ENCODE assay signal across 36 cellular contexts in the genomic region with DNA sequence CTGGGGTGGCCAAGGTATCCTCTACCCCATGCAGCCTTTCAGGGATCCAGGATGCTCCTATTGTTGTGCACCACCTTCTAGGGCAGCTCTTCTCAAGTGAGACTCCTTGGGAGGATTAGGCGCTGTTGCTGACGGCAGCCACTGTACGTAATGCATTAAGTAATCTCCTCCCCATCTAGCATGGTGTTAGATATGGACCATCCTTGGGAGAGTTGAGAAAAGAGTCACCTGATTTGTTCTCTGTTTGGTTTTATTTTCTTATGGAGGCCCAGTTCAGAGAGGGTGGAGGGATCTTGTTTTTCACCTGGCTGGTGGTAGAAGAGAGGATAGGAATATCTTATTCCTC. TPM values are rescaled to one million over a fixed set of nuclear protein-coding genes. Genes with fewer than 3 reads are reported as not detected.
"Had no signal": no experiment of that assay in that cellular context is flagged by ENCODE, and none has a peak within 500 bp of the region (broad histone marks: within the 10 kb centered on the region; RNA-seq: fewer than 3 reads in every experiment).

No MANE protein-coding gene starts in this region.

- H3K4me3 ChIP-seq: adrenal gland, ascending aorta, body of pancreas, breast epithelium, cardiac muscle cell had no signal

- H3K36me3 Mint-ChIP-seq: activated naive CD4-positive, alpha-beta T cell treated with anti-CD3 and anti-CD28 coated beads, Interleukin-2, amount 10 ng/mL, durations not matched to agents 7 days and 5 days; activated naive CD4-positive, alpha-beta T cell treated with anti-CD3 and anti-CD28 coated beads, Interleukin-2, amount 50 U/mL, for 24 hours; activated naive CD4-positive, alpha-beta T cell treated with anti-CD3 and anti-CD28 coated beads, Interleukin-2, amount 50 U/mL, for 72 hours; activated naive CD8-positive, alpha-beta T cell; activated naive CD8-positive, alpha-beta T cell treated with anti-CD3 and anti-CD28 coated beads for 36 hours; activated naive CD8-positive, alpha-beta T cell treated with anti-CD3 and anti-CD28 coated beads, Interleukin-2, amount 10 ng/mL, durations not matched to agents 7 days and 5 days had no signal

- H3K4me3 Mint-ChIP-seq: activated naive CD4-positive, alpha-beta T cell treated with anti-CD3 and anti-CD28 coated beads for 36 hours; activated naive CD4-positive, alpha-beta T cell treated with anti-CD3 and anti-CD28 coated beads, Interleukin-2, amount 10 ng/mL, durations not matched to agents 7 days and 5 days; activated naive CD4-positive, alpha-beta T cell treated with anti-CD3 and anti-CD28 coated beads, Interleukin-2, amount 50 U/mL, for 24 hours; activated naive CD8-positive, alpha-beta T cell; activated naive CD8-positive, alpha-beta T cell treated with anti-CD3 and anti-CD28 coated beads for 36 hours; activated naive CD8-positive, alpha-beta T cell treated with anti-CD3 and anti-CD28 coated beads, Interleukin-2, amount 10 ng/mL, durations not matched to agents 7 days and 5 days; activated T-cell treated with anti-CD3 and anti-CD28 coated beads, Interleukin-2, amount 50 U/mL, for 24 hours; activated T-cell treated with anti-CD3 and anti-CD28 coated beads, Interleukin-2, amount 50 U/mL, for 4 hours; activated T-cell treated with anti-CD3 and anti-CD28 coated beads, Interleukin-2, amount 50 U/mL, for 72 hours; activated T-helper 1 cell treated with anti-CD3 and anti-CD28 coated beads, Interleukin-12 subunit alpha, Interleukin-12 subunit beta, Interleukin-2, Interleukin-4 antibody, amounts not matched to agents 30 ng/mL and 10 ng/mL and 1 ng/mL, durations not matched to agents 14 hours and 24 hours and 36 hours; activated T-helper 17 cell treated with anti-CD3 and anti-CD28 coated beads, Interleukin-2, amount 50 U/mL, for 72 hours; brain; central memory CD8-positive, alpha-beta T cell had no signal

- H3K27ac Mint-ChIP-seq: activated naive CD4-positive, alpha-beta T cell treated with anti-CD3 and anti-CD28 coated beads for 36 hours; activated naive CD4-positive, alpha-beta T cell treated with anti-CD3 and anti-CD28 coated beads, Interleukin-2, amount 10 ng/mL, durations not matched to agents 7 days and 5 days; activated naive CD4-positive, alpha-beta T cell treated with anti-CD3 and anti-CD28 coated beads, Interleukin-2, amount 50 U/mL, for 24 hours; activated naive CD4-positive, alpha-beta T cell treated with anti-CD3 and anti-CD28 coated beads, Interleukin-2, amount 50 U/mL, for 72 hours; activated naive CD8-positive, alpha-beta T cell; activated naive CD8-positive, alpha-beta T cell treated with anti-CD3 and anti-CD28 coated beads for 36 hours; activated naive CD8-positive, alpha-beta T cell treated with anti-CD3 and anti-CD28 coated beads, Interleukin-2, amount 10 ng/mL, durations not matched to agents 7 days and 5 days; activated T-cell treated with anti-CD3 and anti-CD28 coated beads, Interleukin-2, amount 50 U/mL, for 24 hours; activated T-cell treated with anti-CD3 and anti-CD28 coated beads, Interleukin-2, amount 50 U/mL, for 72 hours; activated T-helper 1 cell treated with anti-CD3 and anti-CD28 coated beads, Interleukin-12 subunit alpha, Interleukin-12 subunit beta, Interleukin-2, Interleukin-4 antibody, amounts not matched to agents 30 ng/mL and 10 ng/mL and 1 ng/mL, durations not matched to agents 14 hours and 24 hours and 36 hours; activated T-helper 17 cell treated with anti-CD3 and anti-CD28 coated beads, Interleukin-2, amount 50 U/mL, for 72 hours; activated T-helper 2 cell treated with anti-CD3 and anti-CD28 coated beads, Interferon-gamma antibody, Interleukin-2, Interleukin-4, amounts not matched to agents 10 μg/mL and 5 μg/mL and 100 μg/mL, durations not matched to agents 14 hours and 24 hours and 36 hours; brain had no signal

- H3K4me1 ChIP-seq: adrenal gland, ascending aorta, body of pancreas, breast epithelium had no signal

- H3K4me1 Mint-ChIP-seq: activated naive CD4-positive, alpha-beta T cell treated with anti-CD3 and anti-CD28 coated beads, Interleukin-2, amount 10 ng/mL, durations not matched to agents 7 days and 5 days; activated naive CD4-positive, alpha-beta T cell treated with anti-CD3 and anti-CD28 coated beads, Interleukin-2, amount 50 U/mL, for 24 hours; activated naive CD8-positive, alpha-beta T cell treated with anti-CD3 and anti-CD28 coated beads for 36 hours; activated naive CD8-positive, alpha-beta T cell treated with anti-CD3 and anti-CD28 coated beads, Interleukin-2, amount 10 ng/mL, durations not matched to agents 7 days and 5 days; activated T-helper 17 cell treated with anti-CD3 and anti-CD28 coated beads, Interleukin-2, amount 50 U/mL, for 72 hours; brain; central memory CD8-positive, alpha-beta T cell had no signal

- H3K27ac ChIP-seq: adrenal gland, ascending aorta, body of pancreas, brain microvascular endothelial cell, breast epithelium, cardiac muscle cell had no signal

- H3K9me3 ChIP-seq: adrenal gland, body of pancreas had no signal

- H3K9me3 Mint-ChIP-seq: activated naive CD4-positive, alpha-beta T cell treated with anti-CD3 and anti-CD28 coated beads for 36 hours; activated naive CD4-positive, alpha-beta T cell treated with anti-CD3 and anti-CD28 coated beads, Interleukin-2, amount 10 ng/mL, durations not matched to agents 7 days and 5 days; activated naive CD4-positive, alpha-beta T cell treated with anti-CD3 and anti-CD28 coated beads, Interleukin-2, amount 50 U/mL, for 24 hours; activated naive CD4-positive, alpha-beta T cell treated with anti-CD3 and anti-CD28 coated beads, Interleukin-2, amount 50 U/mL, for 72 hours; activated naive CD8-positive, alpha-beta T cell treated with anti-CD3 and anti-CD28 coated beads, Interleukin-2, amount 10 ng/mL, durations not matched to agents 7 days and 5 days; activated T-cell treated with anti-CD3 and anti-CD28 coated beads, Interleukin-2, amount 50 U/mL, for 72 hours; activated T-helper 1 cell treated with anti-CD3 and anti-CD28 coated beads, Interleukin-12 subunit alpha, Interleukin-12 subunit beta, Interleukin-2, Interleukin-4 antibody, amounts not matched to agents 30 ng/mL and 10 ng/mL and 1 ng/mL, durations not matched to agents 14 hours and 24 hours and 36 hours; activated T-helper 17 cell treated with anti-CD3 and anti-CD28 coated beads, Interleukin-2, amount 50 U/mL, for 72 hours; activated T-helper 2 cell treated with anti-CD3 and anti-CD28 coated beads, Interferon-gamma antibody, Interleukin-2, Interleukin-4, amounts not matched to agents 10 μg/mL and 5 μg/mL and 100 μg/mL, durations not matched to agents 14 hours and 24 hours and 36 hours; central memory CD8-positive, alpha-beta T cell had no signal

- H3K27me3 Mint-ChIP-seq: activated naive CD4-positive, alpha-beta T cell treated with anti-CD3 and anti-CD28 coated beads, Interleukin-2, amount 10 ng/mL, durations not matched to agents 7 days and 5 days; activated naive CD4-positive, alpha-beta T cell treated with anti-CD3 and anti-CD28 coated beads, Interleukin-2, amount 50 U/mL, for 24 hours; brain had no signal

- H3K36me3 ChIP-seq: adrenal gland, ascending aorta, brain microvascular endothelial cell, breast epithelium, cardiac muscle cell had no signal

- FAIRE-seq: bronchial epithelial cell had no signal

- H3K27me3 ChIP-seq: adrenal gland, ascending aorta, body of pancreas, brain microvascular endothelial cell, breast epithelium, cardiac muscle cell had no signal

- DNase-seq: activated effector memory CD4-positive, alpha-beta T cell treated with anti-CD3 and anti-CD28 coated beads, Interleukin-2, amount 50 U/mL, for 16 hours; activated effector memory CD4-positive, alpha-beta T cell treated with Interleukin-2 at 50 U/mL for 16 hours; activated gamma-delta T cell; activated gamma-delta T cell treated with Interleukin-2 at 50 U/mL for 16 hours; activated naive CD4-positive, alpha-beta T cell; activated naive CD4-positive, alpha-beta T cell treated with anti-CD3 and anti-CD28 coated beads for 36 hours; activated naive CD4-positive, alpha-beta T cell treated with anti-CD3 and anti-CD28 coated beads, Interleukin-2, amount 10 ng/mL, durations not matched to agents 7 days and 5 days; activated naive CD4-positive, alpha-beta T cell treated with Interleukin-2 at 50 U/mL for 16 hours; activated naive CD8-positive, alpha-beta T cell treated with anti-CD3 and anti-CD28 coated beads for 36 hours; activated naive CD8-positive, alpha-beta T cell treated with anti-CD3 and anti-CD28 coated beads, Interleukin-2, amount 10 ng/mL, durations not matched to agents 7 days and 5 days; activated T-cell treated with anti-CD3 and anti-CD28 coated beads, Interleukin-2, amount 50 U/mL, for 1 hour; activated T-cell treated with anti-CD3 and anti-CD28 coated beads, Interleukin-2, amount 50 U/mL, for 24 hours; activated T-cell treated with anti-CD3 and anti-CD28 coated beads, Interleukin-2, amount 50 U/mL, for 4 hours; activated T-cell treated with anti-CD3 and anti-CD28 coated beads, Interleukin-2, amount 50 U/mL, for 48 hours; adrenal gland; amniotic stem cell; amygdala; anterior cingulate cortex; aorta; brain microvascular endothelial cell; central memory CD4-positive, alpha-beta T cell; cerebellar nuclear complex had no signal

- ATAC-seq: activated naive CD4-positive, alpha-beta T cell treated with anti-CD3 and anti-CD28 coated beads, Interleukin-2, amount 50 U/mL, for 72 hours; activated T-cell treated with anti-CD3 and anti-CD28 coated beads, Interleukin-2, amount 50 U/mL, for 4 hours; activated T-cell treated with anti-CD3 and anti-CD28 coated beads, Interleukin-2, amount 50 U/mL, for 72 hours; activated T-helper 17 cell treated with anti-CD3 and anti-CD28 coated beads, Interleukin-2, amount 50 U/mL, for 72 hours had no signal

RNA-seq across cellular contexts. Expression of a gene that starts 46.4 kb away (rescaled TPM):
- total RNA-seq: activated naive CD4-positive, alpha-beta T cell treated with anti-CD3 and anti-CD28 coated beads for 36 hours; activated naive CD4-positive, alpha-beta T cell treated with anti-CD3 and anti-CD28 coated beads, Interleukin-2, amount 50 U/mL, for 72 hours; activated naive CD8-positive, alpha-beta T cell treated with anti-CD3 and anti-CD28 coated beads for 36 hours; activated naive CD8-positive, alpha-beta T cell treated with anti-CD3 and anti-CD28 coated beads, Interleukin-2, amount 10 ng/mL, durations not matched to agents 7 days and 5 days; activated T-cell treated with anti-CD3 and anti-CD28 coated beads, Interleukin-2, amount 50 U/mL, for 4 hours; activated T-cell treated with anti-CD3 and anti-CD28 coated beads, Interleukin-2, amount 50 U/mL, for 72 hours; activated T-helper 1 cell treated with anti-CD3 and anti-CD28 coated beads, Interleukin-12 subunit alpha, Interleukin-12 subunit beta, Interleukin-2, Interleukin-4 antibody, amounts not matched to agents 30 ng/mL and 10 ng/mL and 1 ng/mL, durations not matched to agents 14 hours and 24 hours and 36 hours; activated T-helper 17 cell treated with anti-CD3 and anti-CD28 coated beads, Interleukin-2, amount 50 U/mL, for 72 hours; activated T-helper 2 cell treated with anti-CD3 and anti-CD28 coated beads, Interferon-gamma antibody, Interleukin-2, Interleukin-4, amounts not matched to agents 10 μg/mL and 5 μg/mL and 100 μg/mL, durations not matched to agents 14 hours and 24 hours and 36 hours had no signal
